ENCODE assay signal across 1 cellular context in the genomic region with DNA sequence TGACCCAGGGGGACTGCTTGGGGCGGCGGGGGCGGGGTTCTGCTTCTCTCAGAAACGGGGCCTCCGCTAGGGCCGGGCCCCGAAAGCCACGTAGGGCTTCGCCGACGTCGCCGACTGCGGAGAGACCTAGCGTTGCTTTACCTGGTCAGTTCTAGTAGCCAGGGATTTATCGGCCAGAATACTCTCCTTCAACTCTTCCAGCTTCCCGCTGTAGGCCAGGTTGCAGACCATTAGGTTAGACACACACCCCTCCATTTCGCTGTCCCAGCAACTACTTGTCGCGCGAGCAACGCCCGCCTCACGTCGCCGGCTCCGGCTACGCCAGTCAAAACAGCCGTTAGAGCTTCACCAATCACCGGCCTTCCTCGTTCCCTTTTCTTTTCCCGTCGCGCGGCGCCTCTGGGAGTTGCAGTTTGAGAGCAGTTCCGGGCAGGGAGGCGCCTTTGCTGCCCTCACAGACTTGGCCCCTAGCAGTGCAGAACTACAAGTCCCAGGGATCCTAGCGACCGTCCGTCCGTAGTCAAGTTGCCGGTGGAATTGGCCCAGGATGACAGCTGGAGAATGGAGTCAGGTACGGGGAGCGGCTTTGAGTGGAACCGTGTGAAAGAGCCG.
TF ChIP-seq lines count a peak whose summit lies in the region.

A gene with protein sequence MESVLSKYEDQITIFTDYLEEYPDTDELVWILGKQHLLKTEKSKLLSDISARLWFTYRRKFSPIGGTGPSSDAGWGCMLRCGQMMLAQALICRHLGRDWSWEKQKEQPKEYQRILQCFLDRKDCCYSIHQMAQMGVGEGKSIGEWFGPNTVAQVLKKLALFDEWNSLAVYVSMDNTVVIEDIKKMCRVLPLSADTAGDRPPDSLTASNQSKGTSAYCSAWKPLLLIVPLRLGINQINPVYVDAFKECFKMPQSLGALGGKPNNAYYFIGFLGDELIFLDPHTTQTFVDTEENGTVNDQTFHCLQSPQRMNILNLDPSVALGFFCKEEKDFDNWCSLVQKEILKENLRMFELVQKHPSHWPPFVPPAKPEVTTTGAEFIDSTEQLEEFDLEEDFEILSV (plus strand): TSS at position 513 of the 612 bp plus-strand sequence. CDS start 49 bp downstream, at position 562.
A gene with protein sequence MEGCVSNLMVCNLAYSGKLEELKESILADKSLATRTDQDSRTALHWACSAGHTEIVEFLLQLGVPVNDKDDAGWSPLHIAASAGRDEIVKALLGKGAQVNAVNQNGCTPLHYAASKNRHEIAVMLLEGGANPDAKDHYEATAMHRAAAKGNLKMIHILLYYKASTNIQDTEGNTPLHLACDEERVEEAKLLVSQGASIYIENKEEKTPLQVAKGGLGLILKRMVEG (minus strand): TSS at position 277 of the 612 bp plus-strand sequence. CDS start 22 bp downstream, at position 255.

TF ChIP-seq in K562, 482 proteins besides CTCF, POLR2A, EP300 and RAD21 (continued from another document and continues in another):
- TF ChIP-seq ZKSCAN1 (IDR thresholded peaks at IDR 0.05; ENCODE audit: low read depth, low read length) (no peak), ZNF175 (CRISPR knock-in tag; IDR thresholded peaks at IDR 0.05; ENCODE audit: low read depth) (no peak), FOXJ2 (tag; IDR thresholded peaks at IDR 0.05) (0 out of 2 replicates have a peak, but pooled peaks have one; percentile 29), PTTG1 (tag; IDR thresholded peaks at IDR 0.05; ENCODE audit: low read depth) (no peak), KLF10 (CRISPR knock-in tag; IDR thresholded peaks at IDR 0.05) (no peak), NFRKB (IDR thresholded peaks at IDR 0.05; ENCODE audit: low read depth) (no peak), POLR2AphosphoS5 (IDR thresholded peaks at IDR 0.05; ENCODE audit: control insufficient read depth, insufficient read depth, low read depth, low read length) (0 out of 2 replicates have a peak, but pooled peaks have one; percentile 37), KAT8 (IDR thresholded peaks at IDR 0.05; ENCODE audit: low read depth) (no peak), SLC30A9 (CRISPR knock-in tag; IDR thresholded peaks at IDR 0.05) (no peak), SIX5 (IDR thresholded peaks at IDR 0.05; ENCODE audit: borderline replicate concordance in 1 of 2, insufficient read depth in 1 of 2, low read depth in 1 of 2, low read length in 2 of 2) (peak; percentile 76 to 78), ZFPM2 (CRISPR knock-in tag; IDR thresholded peaks at IDR 0.05) (no peak), HNRNPLL (IDR thresholded peaks at IDR 0.05; ENCODE audit: low read depth, low read length, poor library complexity, severe bottlenecking) (peak; percentile 79), ZNF143 (CRISPR knock-in tag; IDR thresholded peaks at IDR 0.05) (peak; percentile 93), ZFP1 (CRISPR knock-in tag; IDR thresholded peaks at IDR 0.05) (no peak), ZNF764 (CRISPR knock-in tag; IDR thresholded peaks at IDR 0.05; ENCODE audit: low read depth) (no peak), SMAD3 (CRISPR knock-in tag; conservative IDR thresholded peaks at IDR 0.05) (no peak), TFAM (CRISPR knock-in tag; conservative IDR thresholded peaks at IDR 0.05) (no peak), ARHGAP35 (IDR thresholded peaks at IDR 0.05; ENCODE audit: partially characterized antibody) (no peak), SMARCC2 (IDR thresholded peaks at IDR 0.05; ENCODE audit: low read depth) (no peak), DNMT1 (IDR thresholded peaks at IDR 0.05) (no peak), TOE1 (IDR thresholded peaks at IDR 0.05; ENCODE audit: borderline replicate concordance) (peak; percentile 5; the same call in 1 of the 2 replicates), TOE1 (CRISPR knock-in tag; IDR thresholded peaks at IDR 0.05; ENCODE audit: borderline replicate concordance, low read depth) (no peak)
- TF ChIP-seq, protein P1, sequence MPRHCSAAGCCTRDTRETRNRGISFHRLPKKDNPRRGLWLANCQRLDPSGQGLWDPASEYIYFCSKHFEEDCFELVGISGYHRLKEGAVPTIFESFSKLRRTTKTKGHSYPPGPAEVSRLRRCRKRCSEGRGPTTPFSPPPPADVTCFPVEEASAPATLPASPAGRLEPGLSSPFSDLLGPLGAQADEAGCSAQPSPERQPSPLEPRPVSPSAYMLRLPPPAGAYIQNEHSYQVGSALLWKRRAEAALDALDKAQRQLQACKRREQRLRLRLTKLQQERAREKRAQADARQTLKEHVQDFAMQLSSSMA (CRISPR knock-in tag; IDR thresholded peaks at IDR 0.05), result no peak
- TF ChIP-seq, protein P2, sequence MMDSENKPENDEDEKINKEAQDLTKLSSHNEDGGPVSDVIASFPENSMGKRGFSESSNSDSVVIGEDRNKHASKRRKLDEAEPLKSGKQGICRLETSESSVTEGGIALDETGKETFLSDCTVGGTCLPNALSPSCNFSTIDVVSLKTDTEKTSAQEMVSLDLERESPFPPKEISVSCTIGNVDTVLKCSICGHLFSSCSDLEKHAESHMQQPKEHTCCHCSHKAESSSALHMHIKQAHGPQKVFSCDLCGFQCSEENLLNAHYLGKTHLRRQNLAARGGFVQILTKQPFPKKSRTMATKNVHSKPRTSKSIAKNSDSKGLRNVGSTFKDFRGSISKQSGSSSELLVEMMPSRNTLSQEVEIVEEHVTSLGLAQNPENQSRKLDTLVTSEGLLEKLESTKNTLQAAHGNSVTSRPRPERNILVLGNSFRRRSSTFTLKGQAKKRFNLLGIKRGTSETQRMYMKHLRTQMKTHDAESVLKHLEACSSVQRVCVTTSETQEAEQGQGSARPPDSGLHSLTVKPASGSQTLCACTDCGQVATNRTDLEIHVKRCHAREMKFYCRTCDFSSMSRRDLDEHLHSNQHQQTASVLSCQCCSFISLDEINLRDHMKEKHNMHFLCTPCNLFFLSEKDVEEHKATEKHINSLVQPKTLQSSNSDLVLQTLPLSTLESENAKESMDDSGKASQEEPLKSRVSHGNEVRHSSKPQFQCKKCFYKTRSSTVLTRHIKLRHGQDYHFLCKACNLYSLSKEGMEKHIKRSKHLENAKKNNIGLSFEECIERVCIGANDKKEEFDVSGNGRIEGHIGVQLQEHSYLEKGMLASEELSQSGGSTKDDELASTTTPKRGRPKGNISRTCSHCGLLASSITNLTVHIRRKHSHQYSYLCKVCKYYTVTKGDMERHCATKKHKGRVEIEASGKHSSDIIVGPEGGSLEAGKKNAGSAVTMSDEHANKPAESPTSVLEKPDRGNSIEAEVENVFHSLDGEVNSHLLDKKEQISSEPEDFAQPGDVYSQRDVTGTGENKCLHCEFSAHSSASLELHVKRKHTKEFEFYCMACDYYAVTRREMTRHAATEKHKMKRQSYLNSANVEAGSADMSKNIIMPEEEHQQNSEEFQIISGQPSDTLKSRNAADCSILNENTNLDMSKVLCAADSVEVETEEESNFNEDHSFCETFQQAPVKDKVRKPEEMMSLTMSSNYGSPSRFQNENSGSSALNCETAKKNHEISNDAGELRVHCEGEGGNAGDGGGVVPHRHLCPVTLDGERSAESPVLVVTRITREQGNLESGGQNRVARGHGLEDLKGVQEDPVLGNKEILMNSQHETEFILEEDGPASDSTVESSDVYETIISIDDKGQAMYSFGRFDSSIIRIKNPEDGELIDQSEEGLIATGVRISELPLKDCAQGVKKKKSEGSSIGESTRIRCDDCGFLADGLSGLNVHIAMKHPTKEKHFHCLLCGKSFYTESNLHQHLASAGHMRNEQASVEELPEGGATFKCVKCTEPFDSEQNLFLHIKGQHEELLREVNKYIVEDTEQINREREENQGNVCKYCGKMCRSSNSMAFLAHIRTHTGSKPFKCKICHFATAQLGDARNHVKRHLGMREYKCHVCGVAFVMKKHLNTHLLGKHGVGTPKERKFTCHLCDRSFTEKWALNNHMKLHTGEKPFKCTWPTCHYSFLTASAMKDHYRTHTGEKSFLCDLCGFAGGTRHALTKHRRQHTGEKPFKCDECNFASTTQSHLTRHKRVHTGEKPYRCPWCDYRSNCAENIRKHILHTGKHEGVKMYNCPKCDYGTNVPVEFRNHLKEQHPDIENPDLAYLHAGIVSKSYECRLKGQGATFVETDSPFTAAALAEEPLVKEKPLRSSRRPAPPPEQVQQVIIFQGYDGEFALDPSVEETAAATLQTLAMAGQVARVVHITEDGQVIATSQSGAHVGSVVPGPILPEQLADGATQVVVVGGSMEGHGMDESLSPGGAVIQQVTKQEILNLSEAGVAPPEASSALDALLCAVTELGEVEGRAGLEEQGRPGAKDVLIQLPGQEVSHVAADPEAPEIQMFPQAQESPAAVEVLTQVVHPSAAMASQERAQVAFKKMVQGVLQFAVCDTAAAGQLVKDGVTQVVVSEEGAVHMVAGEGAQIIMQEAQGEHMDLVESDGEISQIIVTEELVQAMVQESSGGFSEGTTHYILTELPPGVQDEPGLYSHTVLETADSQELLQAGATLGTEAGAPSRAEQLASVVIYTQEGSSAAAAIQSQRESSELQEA (IDR thresholded peaks at IDR 0.05; ENCODE audit: low read depth), result peak; percentile 77
- TF ChIP-seq, protein P3, sequence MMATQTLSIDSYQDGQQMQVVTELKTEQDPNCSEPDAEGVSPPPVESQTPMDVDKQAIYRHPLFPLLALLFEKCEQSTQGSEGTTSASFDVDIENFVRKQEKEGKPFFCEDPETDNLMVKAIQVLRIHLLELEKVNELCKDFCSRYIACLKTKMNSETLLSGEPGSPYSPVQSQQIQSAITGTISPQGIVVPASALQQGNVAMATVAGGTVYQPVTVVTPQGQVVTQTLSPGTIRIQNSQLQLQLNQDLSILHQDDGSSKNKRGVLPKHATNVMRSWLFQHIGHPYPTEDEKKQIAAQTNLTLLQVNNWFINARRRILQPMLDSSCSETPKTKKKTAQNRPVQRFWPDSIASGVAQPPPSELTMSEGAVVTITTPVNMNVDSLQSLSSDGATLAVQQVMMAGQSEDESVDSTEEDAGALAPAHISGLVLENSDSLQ (IDR thresholded peaks at IDR 0.05), result peak; percentile 95
- TF ChIP-seq, protein P4, sequence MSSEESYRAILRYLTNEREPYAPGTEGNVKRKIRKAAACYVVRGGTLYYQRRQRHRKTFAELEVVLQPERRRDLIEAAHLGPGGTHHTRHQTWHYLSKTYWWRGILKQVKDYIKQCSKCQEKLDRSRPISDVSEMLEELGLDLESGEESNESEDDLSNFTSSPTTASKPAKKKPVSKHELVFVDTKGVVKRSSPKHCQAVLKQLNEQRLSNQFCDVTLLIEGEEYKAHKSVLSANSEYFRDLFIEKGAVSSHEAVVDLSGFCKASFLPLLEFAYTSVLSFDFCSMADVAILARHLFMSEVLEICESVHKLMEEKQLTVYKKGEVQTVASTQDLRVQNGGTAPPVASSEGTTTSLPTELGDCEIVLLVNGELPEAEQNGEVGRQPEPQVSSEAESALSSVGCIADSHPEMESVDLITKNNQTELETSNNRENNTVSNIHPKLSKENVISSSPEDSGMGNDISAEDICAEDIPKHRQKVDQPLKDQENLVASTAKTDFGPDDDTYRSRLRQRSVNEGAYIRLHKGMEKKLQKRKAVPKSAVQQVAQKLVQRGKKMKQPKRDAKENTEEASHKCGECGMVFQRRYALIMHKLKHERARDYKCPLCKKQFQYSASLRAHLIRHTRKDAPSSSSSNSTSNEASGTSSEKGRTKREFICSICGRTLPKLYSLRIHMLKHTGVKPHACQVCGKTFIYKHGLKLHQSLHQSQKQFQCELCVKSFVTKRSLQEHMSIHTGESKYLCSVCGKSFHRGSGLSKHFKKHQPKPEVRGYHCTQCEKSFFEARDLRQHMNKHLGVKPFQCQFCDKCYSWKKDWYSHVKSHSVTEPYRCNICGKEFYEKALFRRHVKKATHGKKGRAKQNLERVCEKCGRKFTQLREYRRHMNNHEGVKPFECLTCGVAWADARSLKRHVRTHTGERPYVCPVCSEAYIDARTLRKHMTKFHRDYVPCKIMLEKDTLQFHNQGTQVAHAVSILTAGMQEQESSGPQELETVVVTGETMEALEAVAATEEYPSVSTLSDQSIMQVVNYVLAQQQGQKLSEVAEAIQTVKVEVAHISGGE (CRISPR knock-in tag; IDR thresholded peaks at IDR 0.05), result peak in 2 of 3 experiments; percentile 28 to 94; a peak in 3 of 6 replicates
- TF ChIP-seq, protein P5, sequence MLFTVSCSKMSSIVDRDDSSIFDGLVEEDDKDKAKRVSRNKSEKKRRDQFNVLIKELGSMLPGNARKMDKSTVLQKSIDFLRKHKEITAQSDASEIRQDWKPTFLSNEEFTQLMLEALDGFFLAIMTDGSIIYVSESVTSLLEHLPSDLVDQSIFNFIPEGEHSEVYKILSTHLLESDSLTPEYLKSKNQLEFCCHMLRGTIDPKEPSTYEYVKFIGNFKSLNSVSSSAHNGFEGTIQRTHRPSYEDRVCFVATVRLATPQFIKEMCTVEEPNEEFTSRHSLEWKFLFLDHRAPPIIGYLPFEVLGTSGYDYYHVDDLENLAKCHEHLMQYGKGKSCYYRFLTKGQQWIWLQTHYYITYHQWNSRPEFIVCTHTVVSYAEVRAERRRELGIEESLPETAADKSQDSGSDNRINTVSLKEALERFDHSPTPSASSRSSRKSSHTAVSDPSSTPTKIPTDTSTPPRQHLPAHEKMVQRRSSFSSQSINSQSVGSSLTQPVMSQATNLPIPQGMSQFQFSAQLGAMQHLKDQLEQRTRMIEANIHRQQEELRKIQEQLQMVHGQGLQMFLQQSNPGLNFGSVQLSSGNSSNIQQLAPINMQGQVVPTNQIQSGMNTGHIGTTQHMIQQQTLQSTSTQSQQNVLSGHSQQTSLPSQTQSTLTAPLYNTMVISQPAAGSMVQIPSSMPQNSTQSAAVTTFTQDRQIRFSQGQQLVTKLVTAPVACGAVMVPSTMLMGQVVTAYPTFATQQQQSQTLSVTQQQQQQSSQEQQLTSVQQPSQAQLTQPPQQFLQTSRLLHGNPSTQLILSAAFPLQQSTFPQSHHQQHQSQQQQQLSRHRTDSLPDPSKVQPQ (CRISPR knock-in tag; IDR thresholded peaks at IDR 0.05; ENCODE audit: borderline replicate concordance), result no peak
- TF ChIP-seq, protein P6, sequence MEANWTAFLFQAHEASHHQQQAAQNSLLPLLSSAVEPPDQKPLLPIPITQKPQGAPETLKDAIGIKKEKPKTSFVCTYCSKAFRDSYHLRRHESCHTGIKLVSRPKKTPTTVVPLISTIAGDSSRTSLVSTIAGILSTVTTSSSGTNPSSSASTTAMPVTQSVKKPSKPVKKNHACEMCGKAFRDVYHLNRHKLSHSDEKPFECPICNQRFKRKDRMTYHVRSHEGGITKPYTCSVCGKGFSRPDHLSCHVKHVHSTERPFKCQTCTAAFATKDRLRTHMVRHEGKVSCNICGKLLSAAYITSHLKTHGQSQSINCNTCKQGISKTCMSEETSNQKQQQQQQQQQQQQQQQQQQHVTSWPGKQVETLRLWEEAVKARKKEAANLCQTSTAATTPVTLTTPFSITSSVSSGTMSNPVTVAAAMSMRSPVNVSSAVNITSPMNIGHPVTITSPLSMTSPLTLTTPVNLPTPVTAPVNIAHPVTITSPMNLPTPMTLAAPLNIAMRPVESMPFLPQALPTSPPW (CRISPR knock-in tag; IDR thresholded peaks at IDR 0.05), result peak; percentile 71
- TF ChIP-seq, protein P7, sequence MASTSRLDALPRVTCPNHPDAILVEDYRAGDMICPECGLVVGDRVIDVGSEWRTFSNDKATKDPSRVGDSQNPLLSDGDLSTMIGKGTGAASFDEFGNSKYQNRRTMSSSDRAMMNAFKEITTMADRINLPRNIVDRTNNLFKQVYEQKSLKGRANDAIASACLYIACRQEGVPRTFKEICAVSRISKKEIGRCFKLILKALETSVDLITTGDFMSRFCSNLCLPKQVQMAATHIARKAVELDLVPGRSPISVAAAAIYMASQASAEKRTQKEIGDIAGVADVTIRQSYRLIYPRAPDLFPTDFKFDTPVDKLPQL (IDR thresholded peaks at IDR 0.05; ENCODE audit: extremely low read depth, insufficient read length), result no peak
- TF ChIP-seq, protein P8, sequence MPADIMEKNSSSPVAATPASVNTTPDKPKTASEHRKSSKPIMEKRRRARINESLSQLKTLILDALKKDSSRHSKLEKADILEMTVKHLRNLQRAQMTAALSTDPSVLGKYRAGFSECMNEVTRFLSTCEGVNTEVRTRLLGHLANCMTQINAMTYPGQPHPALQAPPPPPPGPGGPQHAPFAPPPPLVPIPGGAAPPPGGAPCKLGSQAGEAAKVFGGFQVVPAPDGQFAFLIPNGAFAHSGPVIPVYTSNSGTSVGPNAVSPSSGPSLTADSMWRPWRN (IDR thresholded peaks at IDR 0.05; ENCODE audit: low read depth), result no peak
